Comparison of ENCODE assay signal across 20 cellular contexts in the genomic region with DNA sequence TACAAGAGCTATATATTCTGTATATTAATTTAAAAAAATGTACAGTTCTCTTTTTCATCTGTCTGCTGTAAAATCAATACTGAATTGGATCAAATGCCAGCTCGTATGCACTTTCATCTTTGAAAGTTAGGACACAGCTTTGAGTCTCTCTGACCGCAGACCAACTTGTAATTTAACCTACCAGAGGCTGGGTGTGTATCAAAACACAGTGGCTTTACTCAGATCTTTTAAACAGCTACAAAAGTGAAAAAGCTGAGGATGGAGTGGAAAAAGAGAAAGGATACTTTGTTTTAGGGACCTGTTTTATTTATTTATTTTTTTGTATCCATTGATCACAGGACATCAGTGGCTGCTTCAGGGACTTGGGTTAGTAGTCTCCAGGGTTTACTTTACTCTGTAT. TPM values are rescaled to one million over a fixed set of nuclear protein-coding genes. Genes with fewer than 3 reads are reported as not detected.
A peak's percentile ranks its signal among the peaks of the same experiment; 100 is the strongest.
DNase-seq lines count a peak whose midpoint lies in the region; ATAC-seq and TF ChIP-seq lines count a peak whose summit lies in the region.
"Had no signal": no experiment of that assay in that cellular context is flagged by ENCODE, and none has a peak within 500 bp of the region (broad histone marks: within the 10 kb centered on the region; RNA-seq: fewer than 3 reads in every experiment).

No MANE protein-coding gene starts in this region.

- H3K27me3 ChIP-seq in osteoblast (ENCODE audit: insufficient read depth, low read length): no peaks in the 10 kb centered on the region
- no peaks in the 10 kb centered on the region for H3K27me3 ChIP-seq in vagina
- H3K27me3 ChIP-seq: BLaER1 had no signal

- H3K36me3 ChIP-seq in osteoblast (ENCODE audit: insufficient read depth, low read length): no peaks in the 10 kb centered on the region
- no peaks in the 10 kb centered on the region for H3K36me3 ChIP-seq in vagina
- H3K36me3 ChIP-seq: BLaER1, HAP-1 had no signal

- no peak overlapping the region for H3K27ac Mint-ChIP-seq in activated CD4-positive, alpha-beta T cell treated with anti-CD3 and anti-CD28 coated beads, Interleukin-2, amount 10 ng/mL, durations not matched to agents 24 days and 14 days
- H3K27ac Mint-ChIP-seq: CD14-positive monocyte; CD4-positive, alpha-beta memory T cell had no signal

- no peak for ATAC-seq in GM18867 (IDR thresholded peaks at IDR 0.05; ENCODE audit: unreplicated experiment)
- ATAC-seq: GM12878 had no signal

- H3K79me2 ChIP-seq in osteoblast (ENCODE audit: insufficient read depth, low read length): no peaks in the 10 kb centered on the region

- no peak overlapping the region for H3K4me2 ChIP-seq in osteoblast (ENCODE audit: insufficient read depth, low read length)
- H3K4me2 ChIP-seq: BLaER1 had no signal

- H3K4me1 ChIP-seq in osteoblast (ENCODE audit: insufficient read depth, low read length) (peaks cover 8% of the 10 kb centered on the region), vagina (no peaks in the 10 kb centered on the region)
- H3K4me1 ChIP-seq: BLaER1, HAP-1 had no signal

- H3K4me1 Mint-ChIP-seq in activated CD4-positive, alpha-beta T cell treated with anti-CD3 and anti-CD28 coated beads, Interleukin-2, amount 10 ng/mL, durations not matched to agents 24 days and 14 days: no peaks in the 10 kb centered on the region
- H3K4me1 Mint-ChIP-seq: CD14-positive monocyte had no signal

- H3K4me3 ChIP-seq in osteoblast (ENCODE audit: insufficient read depth, low read length) (no peak overlapping the region), vagina (no peak overlapping the region)
- H3K4me3 ChIP-seq: BLaER1, GM12878, HAP-1 had no signal

- TF ChIP-seq CTCF in osteoblast (IDR thresholded peaks at IDR 0.05; ENCODE audit: extremely low read depth, low read depth, low read length): no peak
- no peak for TF ChIP-seq CTCF in vagina (IDR thresholded peaks at IDR 0.05)

- H3K27ac ChIP-seq in osteoblast (ENCODE audit: low read depth, low read length) (no peak overlapping the region), vagina (no peak overlapping the region)
- H3K27ac ChIP-seq: BLaER1 had no signal

- H3K9me3 Mint-ChIP-seq in activated CD4-positive, alpha-beta T cell treated with anti-CD3 and anti-CD28 coated beads, Interleukin-2, amount 10 ng/mL, durations not matched to agents 24 days and 14 days: no peaks in the 10 kb centered on the region
- H3K9me3 Mint-ChIP-seq: CD4-positive, alpha-beta memory T cell had no signal

- no peak overlapping the region for H3K4me3 Mint-ChIP-seq in activated CD4-positive, alpha-beta T cell treated with anti-CD3 and anti-CD28 coated beads, Interleukin-2, amount 10 ng/mL, durations not matched to agents 24 days and 14 days
- H3K4me3 Mint-ChIP-seq: CD14-positive monocyte; CD4-positive, alpha-beta memory T cell had no signal

- H3K36me3 Mint-ChIP-seq in activated CD4-positive, alpha-beta T cell treated with anti-CD3 and anti-CD28 coated beads, Interleukin-2, amount 10 ng/mL, durations not matched to agents 24 days and 14 days (ENCODE audit: low read depth): no peaks in the 10 kb centered on the region
- H3K36me3 Mint-ChIP-seq: CD14-positive monocyte; CD4-positive, alpha-beta memory T cell had no signal

- H4K20me1 ChIP-seq in osteoblast (ENCODE audit: insufficient read depth, low read length): no peaks in the 10 kb centered on the region
- H4K20me1 ChIP-seq: BLaER1 had no signal

- intact Hi-C loops in activated CD4-positive, alpha-beta T cell treated with anti-CD3 and anti-CD28 coated beads, Interleukin-2, amount 10 ng/mL, durations not matched to agents 24 days and 14 days (cut with micrococcal nuclease): no loop called here
- intact Hi-C loops in vagina (cut with DNase I): no loop called here

- no peak overlapping the region for H2AFZ ChIP-seq in osteoblast (ENCODE audit: low read length)

- DNase-seq in H4 (ENCODE audit: low spot score) (peak; percentile 5), fibroblast of peridontal ligament (ENCODE audit: extremely low read depth) (peak; percentile 54), osteoblast (ENCODE audit: insufficient read length, low spot score, missing footprints) (peak; percentile 31), mesenteric fat pad (ENCODE audit: low spot score) (no peak), vagina (ENCODE audit: extremely low spot score in 2 of 2) (no peak)
- no peak for DNase-seq in activated CD4-positive, alpha-beta T cell treated with anti-CD3 and anti-CD28 coated beads, Interleukin-2, amount 10 ng/mL, durations not matched to agents 24 days and 14 days
- DNase-seq: 8988T; CD4-positive, alpha-beta memory T cell; COR-L47; DMS 273 treated with DMSO at 0.1 percent for 48 hours; DMS53; DND-41; EL had no signal

- no peaks in the 10 kb centered on the region for H3K9me3 ChIP-seq in osteoblast (ENCODE audit: low read depth, low read length)
- no peaks in the 10 kb centered on the region for H3K9me3 ChIP-seq in vagina
- H3K9me3 ChIP-seq: BLaER1, HAP-1 had no signal

- no peaks in the 10 kb centered on the region for H3K27me3 Mint-ChIP-seq in activated CD4-positive, alpha-beta T cell treated with anti-CD3 and anti-CD28 coated beads, Interleukin-2, amount 10 ng/mL, durations not matched to agents 24 days and 14 days

- TF ChIP-seq POLR2A in vagina (IDR thresholded peaks at IDR 0.05): no peak

RNA-seq across cellular contexts. Expression of a gene that starts 44.1 kb away (rescaled TPM):
- 0.94 and 1.4 TPM in 2 replicates for total RNA-seq in H4 (2014; rRNA removed; shearing (Covaris generic))
- total RNA-seq in osteoblast (1.8 and 2.5 TPM in 2 replicates), mesenteric fat pad (2.7 TPM), vagina (4.7 TPM)
- total RNA-seq in activated CD4-positive, alpha-beta T cell treated with anti-CD3 and anti-CD28 coated beads, Interleukin-2, amount 10 ng/mL, durations not matched to agents 24 days and 14 days: 8.2 and 8.7 TPM in 2 replicates
- total RNA-seq: G401, HT-29 had no signal

Comparison
In these comparisons a context has a peak if more than half of its experiments do, and no peak if none do; other contexts are left out.
1. DNase-seq: peak in H4 (single experiment), fibroblast of peridontal ligament (single experiment) and osteoblast (single experiment); none in activated CD4-positive, alpha-beta T cell treated with anti-CD3 and anti-CD28 coated beads, Interleukin-2, amount 10 ng/mL, durations not matched to agents 24 days and 14 days (single experiment), mesenteric fat pad (single experiment) and vagina (0 of 2).